ENCODE assay signal across 22 cellular contexts in genomic region chr5:63164838-63165237, GRCh38.
"Had no signal": no experiment of that assay in that cellular context is flagged by ENCODE, and none has a peak within 500 bp of the region (broad histone marks: within the 10 kb centered on the region; RNA-seq: fewer than 3 reads in every experiment).

No MANE protein-coding gene starts in this region.

- H3K9me3 ChIP-seq: MG63, SJSA1 had no signal

- H3K4me1 ChIP-seq: SJSA1 had no signal

- H3K36me3 ChIP-seq: MG63, SJSA1 had no signal

- H3K27me3 ChIP-seq: MG63, SJSA1 had no signal

- H3K4me3 ChIP-seq: MG63, SJSA1, SK-N-MC had no signal

- DNase-seq: IMR-90, Karpas-422, KG1, MG63, NCI-H1092 treated with DMSO at 0.1 percent for 48 hours, NCI-H1436, NCI-H187, NCI-H2029, NCI-H2081 treated with DMSO at 0.1 percent for 48 hours, NCI-H2171, NCI-H226, NCI-H446, NCI-H510A, NCI-H524 treated with DMSO at 0.1 percent for 48 hours, NCI-H69, NCI-H774, Right ventricle myocardium superior, RPMI8226, SIG-M5 had no signal

- H3K27ac ChIP-seq: HL-60, SJSA1, SK-N-MC had no signal
